18 cellular contexts compared by ENCODE assay signal in genomic region chr5:131821221-131821620, GRCh38.
"Had no signal": no experiment of that assay in that cellular context is flagged by ENCODE, and none has a peak within 500 bp of the region (broad histone marks: within the 10 kb centered on the region; RNA-seq: fewer than 3 reads in every experiment).

No MANE protein-coding gene starts in this region.

- H3K9me3 ChIP-seq: prostate gland, suprapubic skin, transverse colon, uterus had no signal

- ATAC-seq: activated T-cell treated with anti-CD3 and anti-CD28 coated beads, Interleukin-2, amount 50 U/mL, for 4 hours; stimulated activated naive CD8-positive, alpha-beta T cell treated with anti-CD3 and anti-CD28 coated beads, Interleukin-15, amount 100 ng/mL, for 72 hours had no signal

- H3K4me1 ChIP-seq: esophagus muscularis mucosa, left ventricle myocardium inferior, prostate gland, right atrium auricular region, suprapubic skin, transverse colon, uterus had no signal

- H3K27ac ChIP-seq: esophagus muscularis mucosa, left ventricle myocardium inferior, prostate gland, right atrium auricular region, skin epidermis, suprapubic skin, transverse colon, uterus had no signal

- DNase-seq: activated CD4-positive, alpha-beta T cell treated with anti-CD3 and anti-CD28 coated beads, Interleukin-2, amount 50 U/mL, for 1 hour; activated CD4-positive, CD25-positive, alpha-beta regulatory T cell treated with anti-CD3 and anti-CD28 coated beads, Interleukin-2, amount 50 U/mL, for 72 hours; activated CD8-positive, alpha-beta memory T cell treated with anti-CD3 and anti-CD28 coated beads, Interleukin-2, amount 50 U/mL, for 4 hours; activated naive CD4-positive, alpha-beta T cell treated with anti-CD3 and anti-CD28 coated beads for 36 hours; activated T-cell treated with anti-CD3 and anti-CD28 coated beads, Interleukin-2, amount 50 U/mL, for 4 hours; anterior cingulate cortex; effector CD8-positive, alpha-beta T cell; hippocampal formation; left ventricle myocardium inferior; naive B cell; stimulated activated naive CD8-positive, alpha-beta T cell treated with anti-CD3 and anti-CD28 coated beads, Interleukin-15, amount 100 ng/mL, for 72 hours; transverse colon; uterus had no signal

- H3K4me3 ChIP-seq: esophagus muscularis mucosa, left ventricle myocardium inferior, prostate gland, right atrium auricular region, skin epidermis, suprapubic skin, transverse colon, uterus had no signal

- H3K36me3 ChIP-seq: esophagus muscularis mucosa, prostate gland, right atrium auricular region, suprapubic skin, transverse colon, uterus had no signal

- H3K27me3 ChIP-seq: esophagus muscularis mucosa, right atrium auricular region, suprapubic skin, transverse colon, uterus had no signal
